ENCODE assay signal across 12 cellular contexts in the genomic region with DNA sequence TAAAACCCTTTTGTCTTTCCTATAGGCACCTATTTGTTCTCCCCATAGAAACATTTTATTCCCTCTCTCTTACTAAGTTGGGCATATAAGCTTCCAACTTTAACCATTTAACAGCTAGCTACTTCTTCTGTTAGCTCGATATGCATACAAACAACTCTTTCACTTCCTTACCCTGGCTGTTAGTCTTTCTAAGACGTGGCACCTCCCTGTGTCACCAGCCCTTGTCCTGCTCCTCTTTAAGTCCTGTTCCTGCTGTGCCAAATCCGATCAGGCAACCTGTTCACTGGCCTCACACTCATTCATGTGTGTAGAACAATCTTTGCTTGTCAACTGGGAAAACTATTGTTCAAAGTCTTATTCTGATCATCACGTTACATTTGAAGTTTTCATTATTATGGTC.
DNase-seq lines count a peak whose midpoint lies in the region; ATAC-seq, FAIRE-seq and TF ChIP-seq lines count a peak whose summit lies in the region.
"Had no signal": no experiment of that assay in that cellular context is flagged by ENCODE, and none has a peak within 500 bp of the region (broad histone marks: within the 10 kb centered on the region; RNA-seq: fewer than 3 reads in every experiment).

No MANE protein-coding gene starts in this region.

- H3K36me3 ChIP-seq in endothelial cell of umbilical vein (ENCODE audit: control insufficient read depth in 2 of 2, extremely low read depth in 1 of 2, insufficient read depth in 2 of 2, low read length in 2 of 2): no peaks in the 10 kb centered on the region

- dilution Hi-C loops in endothelial cell of umbilical vein (cut with MboI; ENCODE audit: extremely low pct_ligation_motif_present, low sequenced_read_pairs): no loop called here

- no peaks in the 10 kb centered on the region for H3K9me1 ChIP-seq in endothelial cell of umbilical vein (replicated peaks; ENCODE audit: control insufficient read depth, extremely low read depth, insufficient read depth, low read length)

- no peaks in the 10 kb centered on the region for H4K20me1 ChIP-seq in endothelial cell of umbilical vein (replicated peaks; ENCODE audit: control insufficient read depth, extremely low read depth, insufficient read depth, low read length)

- no peak for FAIRE-seq in endothelial cell of umbilical vein (lab: Jason Lieb, UNC)

- H3K9me3 ChIP-seq in endothelial cell of umbilical vein (replicated peaks; ENCODE audit: control insufficient read depth, insufficient read depth, low read length): no peaks in the 10 kb centered on the region

- H2AFZ ChIP-seq in endothelial cell of umbilical vein (ENCODE audit: low read depth, low read length): peak overlapping the region; percentile 95
- H2AFZ ChIP-seq: GM23248 had no signal

- H3K79me2 ChIP-seq in endothelial cell of umbilical vein (ENCODE audit: control insufficient read depth, insufficient read depth, low read length): no peaks in the 10 kb centered on the region

- no TSS peak for BruUV-seq in endothelial cell of umbilical vein (replicated peaks; lab: Mats Ljungman, UMichigan)

- POLR2A ChIA-PET in endothelial cell of umbilical vein (lab: Charles Lee) (interaction anchor here (0.7 kb wide), 1 partner anchor 575 kb away, joined by 3 read pairs; no protein-coding TSS in a partner anchor), HEK293T (lab: Yijun Ruan, JAX) (no interaction called here)

- H3K27me3 ChIP-seq in endothelial cell of umbilical vein (ENCODE audit: control insufficient read depth in 2 of 2, insufficient read depth in 2 of 2, low read length in 2 of 2): no peaks in the 10 kb centered on the region

- H3K9ac ChIP-seq in endothelial cell of umbilical vein (replicated peaks; ENCODE audit: extremely low read depth, insufficient read depth, low read length): no peak overlapping the region
- H3K9ac ChIP-seq: GM23248 had no signal

- peak; percentile 40 for ATAC-seq in GM18868 (IDR thresholded peaks at IDR 0.05; ENCODE audit: unreplicated experiment)
- peak; percentile 51 for ATAC-seq in GM21723 (IDR thresholded peaks at IDR 0.05; ENCODE audit: unreplicated experiment)
- ATAC-seq in HG03280 (IDR thresholded peaks at IDR 0.05; ENCODE audit: unreplicated experiment): peak; percentile 41
- ATAC-seq in GM19328 (IDR thresholded peaks at IDR 0.05; ENCODE audit: unreplicated experiment): no peak

- no peak for TF ChIP-seq CTCF in endothelial cell of umbilical vein (IDR thresholded peaks at IDR 0.05; ENCODE audit: extremely low read depth in 1 of 2, insufficient read depth in 1 of 2, low read depth in 1 of 2, low read length in 2 of 2)

- CTCF ChIA-PET in endothelial cell of umbilical vein (lab: Charles Lee) (interaction anchor here (1.0 kb wide), 1 partner anchor 31 kb away, joined by 3 read pairs; no protein-coding TSS in a partner anchor), HEK293T (lab: Yijun Ruan, JAX) (interaction anchor here (0.5 kb wide), 1 partner anchor 16 kb away, joined by 3 read pairs; no protein-coding TSS in a partner anchor)

- TF ChIP-seq POLR2A in endothelial cell of umbilical vein (IDR thresholded peaks at IDR 0.05; ENCODE audit: low read depth, low read length): no peak

- DNase-seq in endothelial cell of umbilical vein (ENCODE audit: low read depth, low spot score): peak; percentile 6
- DNase-seq in HEK293T (ENCODE audit: extremely low spot score): no peak
- no peak for DNase-seq in DMS153 treated with DMSO at 0.1 percent for 48 hours (lab: John Stamatoyannopoulos, UW; ENCODE audit: unreplicated experiment)
- no peak for DNase-seq in activated T-cell treated with anti-CD3 and anti-CD28 coated beads, Interleukin-2, amount 50 U/mL, for 1 hour
- DNase-seq: GM23248, NCI-H1092 treated with DMSO at 0.1 percent for 48 hours, substantia nigra had no signal

- no peak overlapping the region for H3K4me2 ChIP-seq in endothelial cell of umbilical vein (ENCODE audit: insufficient read depth, low read length)

- intact Hi-C loops in endothelial cell of umbilical vein (cut with micrococcal nuclease): no loop called here

- peaks cover 25% of the 10 kb centered on the region for H3K4me1 ChIP-seq in endothelial cell of umbilical vein (ENCODE audit: control insufficient read depth, extremely low read depth, insufficient read depth, low read length)

- H3K4me3 ChIP-seq in endothelial cell of umbilical vein (replicated peaks in 1 of 3; ENCODE audit: insufficient read depth in 1 of 3, low read depth in 1 of 3, low read length in 3 of 3): no peak overlapping the region
- H3K4me3 ChIP-seq: GM23248 had no signal

- H3K27ac ChIP-seq in endothelial cell of umbilical vein (ENCODE audit: insufficient read depth, low read depth, low read length): peak overlapping the region; percentile 7
- H3K27ac ChIP-seq: GM23248, VCaP had no signal

TF ChIP-seq in endothelial cell of umbilical vein, 7 proteins besides CTCF, POLR2A, EP300 and RAD21:
- TF ChIP-seq FOS (IDR thresholded peaks at IDR 0.05; ENCODE audit: borderline replicate concordance, insufficient read depth, low read length) (no peak), GATA2 (IDR thresholded peaks at IDR 0.05; ENCODE audit: insufficient read depth, insufficient read length, low read depth, low read length) (no peak), MYC (IDR thresholded peaks at IDR 0.05; ENCODE audit: low read depth, low read length) (no peak), POLR2AphosphoS5 (IDR thresholded peaks at IDR 0.05; ENCODE audit: insufficient read depth, low read depth, low read length) (no peak), JUN (IDR thresholded peaks at IDR 0.05; ENCODE audit: borderline replicate concordance, insufficient read depth, insufficient read length, low read depth) (no peak), MAX (IDR thresholded peaks at IDR 0.05; ENCODE audit: insufficient read depth, insufficient read length) (no peak), EZH2 (IDR thresholded peaks at IDR 0.05; ENCODE audit: borderline replicate concordance, low read depth, low read length, severe bottlenecking) (no peak)

TF ChIP-seq in HEK293T, 16 proteins besides CTCF, POLR2A, EP300 and RAD21:
- TF ChIP-seq BHLHE40 (IDR thresholded peaks at IDR 0.05; ENCODE audit: borderline replicate concordance): no peak
- no peak for TF ChIP-seq SP1 (IDR thresholded peaks at IDR 0.05)
- TF ChIP-seq FOXK2 (IDR thresholded peaks at IDR 0.05): no peak
- TF ChIP-seq L3MBTL2 (conservative IDR thresholded peaks at IDR 0.05): no peak
- TF ChIP-seq PKNOX1 (IDR thresholded peaks at IDR 0.05): no peak
- TF ChIP-seq SUZ12 (IDR thresholded peaks at IDR 0.05): no peak
